In genomic region chrX:18696653-18697052, GRCh38 we compare ENCODE assay signal across 4 cellular contexts. TPM values are rescaled to one million over a fixed set of nuclear protein-coding genes. Genes with fewer than 3 reads are reported as not detected.
"Had no signal": no experiment of that assay in that cellular context is flagged by ENCODE, and none has a peak within 500 bp of the region (broad histone marks: within the 10 kb centered on the region; RNA-seq: fewer than 3 reads in every experiment).

No MANE protein-coding gene starts in this region.

- DNase-seq: GDM1, GF-D8 had no signal

- H3K4me3 ChIP-seq: GM12878 had no signal

RNA-seq across cellular contexts. Expression of gene PPEF1, which starts 10.8 kb away (rescaled TPM):
- total RNA-seq: G401 had no signal

RNA-seq across cellular contexts. Expression of gene RS1, which starts 24.7 kb away (rescaled TPM):
- total RNA-seq: G401, GM12878 had no signal
